In genomic region chr17:31722251-31723056, GRCh38 we compare ENCODE assay signal across 14 cellular contexts.
DNase-seq lines count a peak whose midpoint lies in the region; ATAC-seq, FAIRE-seq and TF ChIP-seq lines count a peak whose summit lies in the region.
"Had no signal": no experiment of that assay in that cellular context is flagged by ENCODE, and none has a peak within 500 bp of the region (broad histone marks: within the 10 kb centered on the region; RNA-seq: fewer than 3 reads in every experiment).

No MANE protein-coding gene starts in this region.

- H2AFZ ChIP-seq in astrocyte (ENCODE audit: low read depth, low read length), result peak overlapping the region; percentile 20

- H3K9ac ChIP-seq in astrocyte (ENCODE audit: low read length) (no peak overlapping the region), stomach smooth muscle (ENCODE audit: low read length in 2 of 2) (no peak overlapping the region)

- no peaks in the 10 kb centered on the region for H3K79me2 ChIP-seq in astrocyte (ENCODE audit: insufficient read depth, low read length)

- H3K4me3 Mint-ChIP-seq in astrocyte (ENCODE audit: unreplicated experiment) (no peak overlapping the region), T-helper 17 cell (no peak overlapping the region)
- no peak overlapping the region for H3K4me3 Mint-ChIP-seq in stimulated activated effector memory CD8-positive, alpha-beta T cell treated with anti-CD3 and anti-CD28 coated beads, Interleukin-12 subunit alpha, Interleukin-12 subunit beta, amount 100 ng/mL, for 72 hours
- H3K4me3 Mint-ChIP-seq: activated CD4-positive, alpha-beta T cell treated with anti-CD3 and anti-CD28 coated beads for 36 hours; mesothelial cell of epicardium had no signal

- no peak overlapping the region for H3K4me3 ChIP-seq in astrocyte (ENCODE audit: insufficient read depth, low read depth, low read length)
- no peak overlapping the region for H3K4me3 ChIP-seq in right cardiac atrium (ENCODE audit: low read length)
- no peak overlapping the region for H3K4me3 ChIP-seq in stomach smooth muscle (ENCODE audit: low read length in 2 of 2)
- H3K4me3 ChIP-seq: GM12878 had no signal

- FAIRE-seq in astrocyte (lab: Jason Lieb, UNC), result peak; percentile 94
- FAIRE-seq: frontal cortex, GM12878, small intestine had no signal

- DNase-seq in HK-2 (ENCODE audit: unreplicated experiment) (peak; percentile 2), astrocyte (ENCODE audit: low read depth) (peak; percentile 79), right cardiac atrium (peak in 1 of 3 donors; percentile 48), T-helper 17 cell (no peak), hypothalamus (lab: John Stamatoyannopoulos, UW) (no peak), HuH-7.5 (ENCODE audit: low spot score) (no peak)
- no peak for DNase-seq in stimulated activated effector memory CD8-positive, alpha-beta T cell treated with anti-CD3 and anti-CD28 coated beads, Interleukin-12 subunit alpha, Interleukin-12 subunit beta, amount 100 ng/mL, for 72 hours (ENCODE audit: low spot score in 2 of 2)
- DNase-seq: activated CD4-positive, alpha-beta T cell treated with anti-CD3 and anti-CD28 coated beads for 36 hours; NCI-H526 treated with DMSO at 0.1 percent for 48 hours; small intestine had no signal

- H3K27me3 ChIP-seq in astrocyte (ENCODE audit: insufficient read depth, low read length) (no peaks in the 10 kb centered on the region), right cardiac atrium (ENCODE audit: control insufficient read depth, insufficient read depth) (no peaks in the 10 kb centered on the region), stomach smooth muscle (ENCODE audit: control insufficient read depth in 1 of 2, insufficient read depth in 2 of 2, low read length in 2 of 2) (no peaks in the 10 kb centered on the region)

- H3K27me3 Mint-ChIP-seq in astrocyte (ENCODE audit: low read depth, unreplicated experiment) (peaks cover 4% of the 10 kb centered on the region), T-helper 17 cell (peaks cover 29% of the 10 kb centered on the region)

- no peak for TF ChIP-seq CTCF in astrocyte (IDR thresholded peaks at IDR 0.05; ENCODE audit: insufficient read depth, low read depth, low read length)

- H3K27ac Mint-ChIP-seq in astrocyte (ENCODE audit: unreplicated experiment), result peak overlapping the region; percentile 49
- no peak overlapping the region for H3K27ac Mint-ChIP-seq in stimulated activated effector memory CD8-positive, alpha-beta T cell treated with anti-CD3 and anti-CD28 coated beads, Interleukin-12 subunit alpha, Interleukin-12 subunit beta, amount 100 ng/mL, for 72 hours
- H3K27ac Mint-ChIP-seq in T-helper 17 cell, result no peak overlapping the region
- H3K27ac Mint-ChIP-seq: activated CD4-positive, alpha-beta T cell treated with anti-CD3 and anti-CD28 coated beads for 36 hours; mesothelial cell of epicardium had no signal

- peak; percentile 83 to 92 for ATAC-seq in right cardiac atrium
- no peak for ATAC-seq in stimulated activated effector memory CD8-positive, alpha-beta T cell treated with anti-CD3 and anti-CD28 coated beads, Interleukin-12 subunit alpha, Interleukin-12 subunit beta, amount 100 ng/mL, for 72 hours
- ATAC-seq in T-helper 17 cell, result no peak
- ATAC-seq: activated CD4-positive, alpha-beta T cell treated with anti-CD3 and anti-CD28 coated beads for 36 hours; GM12878 had no signal

- H3K27ac ChIP-seq in astrocyte (ENCODE audit: low read depth, low read length) (peak overlapping the region; percentile 33), right cardiac atrium (ENCODE audit: low read length) (peak overlapping the region; percentile 70), stomach smooth muscle (ENCODE audit: low read length) (peak overlapping the region; percentile 24)

- peaks cover 14% of the 10 kb centered on the region for H3K9me3 Mint-ChIP-seq in astrocyte (ENCODE audit: unreplicated experiment)
- no peaks in the 10 kb centered on the region for H3K9me3 Mint-ChIP-seq in stimulated activated effector memory CD8-positive, alpha-beta T cell treated with anti-CD3 and anti-CD28 coated beads, Interleukin-12 subunit alpha, Interleukin-12 subunit beta, amount 100 ng/mL, for 72 hours
- H3K9me3 Mint-ChIP-seq: mesothelial cell of epicardium had no signal

- H3K36me3 ChIP-seq in astrocyte (ENCODE audit: insufficient read depth, low read length) (no peaks in the 10 kb centered on the region), stomach smooth muscle (ENCODE audit: control insufficient read depth in 2 of 2, insufficient read depth in 2 of 2, low read length in 2 of 2) (no peaks in the 10 kb centered on the region)

- H3K9me3 ChIP-seq in astrocyte (ENCODE audit: insufficient read depth, low read depth, low read length) (no peaks in the 10 kb centered on the region), right cardiac atrium (ENCODE audit: control insufficient read depth, low read length) (no peaks in the 10 kb centered on the region), stomach smooth muscle (ENCODE audit: control insufficient read depth in 2 of 2, low read length in 2 of 2) (no peaks in the 10 kb centered on the region), T-helper 17 cell (ENCODE audit: control insufficient read depth, low read length, poor library complexity, severe bottlenecking) (no peaks in the 10 kb centered on the region)

- H3K36me3 Mint-ChIP-seq in astrocyte (ENCODE audit: low read depth, unreplicated experiment) (no peaks in the 10 kb centered on the region), T-helper 17 cell (ENCODE audit: low read depth) (peaks cover 2% of the 10 kb centered on the region)
- no peaks in the 10 kb centered on the region for H3K36me3 Mint-ChIP-seq in stimulated activated effector memory CD8-positive, alpha-beta T cell treated with anti-CD3 and anti-CD28 coated beads, Interleukin-12 subunit alpha, Interleukin-12 subunit beta, amount 100 ng/mL, for 72 hours
- H3K36me3 Mint-ChIP-seq: mesothelial cell of epicardium had no signal

- peaks cover 39% of the 10 kb centered on the region for H3K4me1 ChIP-seq in astrocyte (ENCODE audit: insufficient read depth, low read length)
- H3K4me1 ChIP-seq in right cardiac atrium (ENCODE audit: control insufficient read depth, insufficient read depth, low read length), result peaks cover 19% of the 10 kb centered on the region
- H3K4me1 ChIP-seq in stomach smooth muscle (ENCODE audit: control insufficient read depth, insufficient read depth, low read length), result peaks cover 16% of the 10 kb centered on the region

- intact Hi-C loops in right cardiac atrium (cut with DNase I), result no loop called here

- H3K4me1 Mint-ChIP-seq in astrocyte (ENCODE audit: low read depth, unreplicated experiment) (peaks cover 18% of the 10 kb centered on the region), T-helper 17 cell (no peaks in the 10 kb centered on the region)
- H3K4me1 Mint-ChIP-seq in stimulated activated effector memory CD8-positive, alpha-beta T cell treated with anti-CD3 and anti-CD28 coated beads, Interleukin-12 subunit alpha, Interleukin-12 subunit beta, amount 100 ng/mL, for 72 hours, result no peaks in the 10 kb centered on the region
- H3K4me1 Mint-ChIP-seq: activated CD4-positive, alpha-beta T cell treated with anti-CD3 and anti-CD28 coated beads for 36 hours; mesothelial cell of epicardium had no signal

- 54% methylated on average over 14 of the region's 14 CpGs for WGBS in right cardiac atrium

- no peaks in the 10 kb centered on the region for H4K20me1 ChIP-seq in astrocyte (ENCODE audit: insufficient read depth, low read length)

- peak overlapping the region; percentile 69 for H3K4me2 ChIP-seq in astrocyte (ENCODE audit: low read length)

Comparison
In these comparisons a context has a peak if more than half of its experiments do, and no peak if none do; other contexts are left out.
1. DNase-seq: peak in HK-2 (single experiment) and astrocyte (single experiment); none in stimulated activated effector memory CD8-positive, alpha-beta T cell treated with anti-CD3 and anti-CD28 coated beads, Interleukin-12 subunit alpha, Interleukin-12 subunit beta, amount 100 ng/mL, for 72 hours (0 of 2), T-helper 17 cell (0 of 3), hypothalamus (0 of 51) and HuH-7.5 (single experiment).
2. ATAC-seq: peak in right cardiac atrium (2 of 2); none in stimulated activated effector memory CD8-positive, alpha-beta T cell treated with anti-CD3 and anti-CD28 coated beads, Interleukin-12 subunit alpha, Interleukin-12 subunit beta, amount 100 ng/mL, for 72 hours (single experiment) and T-helper 17 cell (single experiment).
3. Peak in every context shown above with its lines, with median percentiles within 50 percentile points of each other: H3K27ac ChIP-seq.